ENCODE assay signal across 31 cellular contexts in the genomic region with DNA sequence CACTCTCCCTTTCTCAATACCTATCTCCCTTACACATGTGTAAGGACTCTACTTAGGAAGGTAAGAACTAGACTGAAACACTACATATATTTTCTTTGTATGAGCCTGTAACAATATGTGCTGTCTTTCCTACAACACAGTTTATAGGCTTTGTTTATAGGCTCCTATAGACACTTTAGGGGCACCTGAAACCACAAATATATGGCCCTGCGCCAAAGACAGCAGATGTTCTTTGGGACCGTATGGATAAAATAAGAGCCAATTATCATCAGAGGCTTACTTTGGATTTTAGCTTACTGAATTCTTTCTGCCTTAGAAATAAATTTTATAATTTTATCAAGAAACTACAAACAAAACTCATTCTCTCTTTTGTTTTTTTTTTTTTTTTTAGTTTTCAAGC. TPM values are rescaled to one million over a fixed set of nuclear protein-coding genes. Genes with fewer than 3 reads are reported as not detected.
DNase-seq lines count a peak whose midpoint lies in the region; ATAC-seq, FAIRE-seq and TF ChIP-seq lines count a peak whose summit lies in the region.
"Had no signal": no experiment of that assay in that cellular context is flagged by ENCODE, and none has a peak within 500 bp of the region (broad histone marks: within the 10 kb centered on the region; RNA-seq: fewer than 3 reads in every experiment).

No MANE protein-coding gene starts in this region.

- no peak overlapping the region for H2AFZ ChIP-seq in IMR-90 (replicated peaks; ENCODE audit: low read length, poor library complexity)

- no peak overlapping the region for H3K4me2 ChIP-seq in IMR-90 (ENCODE audit: low read depth, low read length)

- no TSS peak for BruUV-seq in IMR-90 (replicated peaks; lab: Mats Ljungman, UMichigan)

- H3K27me3 ChIP-seq in IMR-90 (ENCODE audit: control insufficient read depth, insufficient read depth, low read length) = no peaks in the 10 kb centered on the region
- H3K27me3 ChIP-seq: heart right ventricle had no signal

- H4K5ac ChIP-seq in IMR-90 (ENCODE audit: low read depth, low read length) = no peak overlapping the region

- no peak for ATAC-seq in IMR-90 (ENCODE audit: low read depth)
- ATAC-seq in GM21447 (IDR thresholded peaks at IDR 0.05; ENCODE audit: unreplicated experiment) = no peak
- ATAC-seq: activated CD8-positive, alpha-beta T cell treated with anti-CD3 and anti-CD28 coated beads for 36 hours; activated naive CD4-positive, alpha-beta T cell treated with anti-CD3 and anti-CD28 coated beads, Interleukin-2, amount 50 U/mL, for 72 hours; effector memory CD8-positive, alpha-beta T cell; heart right ventricle; natural killer cell treated with Interleukin-12 subunit alpha and Interleukin-12 subunit beta and Interleukin-15 and Interleukin-18, amount 100 ng/mL, for 72 hours; SK-N-SH treated with all-trans-retinoic acid at 6 μM for 48 hours; T-helper 17 cell had no signal

- no peaks in the 10 kb centered on the region for H3K36me3 Mint-ChIP-seq in T-helper 2 cell treated with Interferon-gamma antibody and Interleukin-4, amounts not matched to agents 5 μg/mL and 100 μg/mL, for 36 hours (ENCODE audit: low read depth)
- H3K36me3 Mint-ChIP-seq: activated naive CD4-positive, alpha-beta T cell treated with anti-CD3 and anti-CD28 coated beads, Interleukin-2, amount 50 U/mL, for 72 hours; natural killer cell treated with Interleukin-12 subunit alpha and Interleukin-12 subunit beta and Interleukin-15 and Interleukin-18, amount 100 ng/mL, for 72 hours had no signal

- no peaks in the 10 kb centered on the region; the same call in 1 of the 2 replicates for H3K9me1 ChIP-seq in IMR-90 (ENCODE audit: insufficient read depth, low read length)

- CTCF ChIA-PET in IMR-90 (lab: Yijun Ruan, JAX) = no interaction called here

- H3K14ac ChIP-seq in IMR-90 (replicated peaks; ENCODE audit: low read depth, low read length) = no peak overlapping the region

- H2AK5ac ChIP-seq in IMR-90 (ENCODE audit: low read depth, low read length) = peak overlapping the region; percentile 54

- TF ChIP-seq POLR2A in IMR-90 (IDR thresholded peaks at IDR 0.05; ENCODE audit: low read depth, low read length) = no peak

- H4K91ac ChIP-seq in IMR-90 (ENCODE audit: insufficient read depth, low read depth, low read length) = no peak overlapping the region

- peak overlapping the region; percentile 40; the same call in 1 of the 2 replicates for H2BK120ac ChIP-seq in IMR-90 (ENCODE audit: low read depth, low read length)

- DNase-seq in DMS53 (lab: John Stamatoyannopoulos, UW) = peak; percentile 37
- no peak for DNase-seq in DMS53 treated with DMSO at 0.1 percent for 48 hours (lab: John Stamatoyannopoulos, UW; ENCODE audit: unreplicated experiment)
- no peak for DNase-seq in IMR-90
- peak; percentile 69 for DNase-seq in NCI-H82 treated with DMSO at 0.1 percent for 48 hours (lab: John Stamatoyannopoulos, UW; ENCODE audit: unreplicated experiment)
- no peak for DNase-seq in frontal cortex (ENCODE audit: low spot score in 2 of 2)
- DNase-seq in T-helper 2 cell treated with Interferon-gamma antibody and Interleukin-4, amounts not matched to agents 5 μg/mL and 100 μg/mL, for 36 hours (ENCODE audit: low spot score) = no peak
- DNase-seq in Ammon's horn (ENCODE audit: low spot score) = no peak
- DNase-seq: activated CD4-positive, alpha-beta T cell treated with anti-CD3 and anti-CD28 coated beads for 1 hour; activated CD8-positive, alpha-beta T cell treated with anti-CD3 and anti-CD28 coated beads for 36 hours; aorta; CD4-positive, alpha-beta T cell; effector memory CD8-positive, alpha-beta T cell; foreskin fibroblast; heart right ventricle; HFFc6; kidney glomerular epithelial cell; NCI-H1436 treated with DMSO at 0.1 percent for 48 hours; NCI-H526 treated with DMSO at 0.1 percent for 48 hours; stimulated activated naive CD4-positive, alpha-beta T cell treated with Interleukin-2 at 50 U/mL for 16 hours; T-helper 17 cell had no signal

- no peak overlapping the region for H2BK5ac ChIP-seq in IMR-90 (ENCODE audit: low read depth, low read length, poor library complexity, severe bottlenecking)

- no peak overlapping the region for H4K8ac ChIP-seq in IMR-90 (ENCODE audit: low read depth in 2 of 2, low read length in 2 of 2)

- intact Hi-C loops in IMR-90 (cut with micrococcal nuclease) = no loop called here

- H3K23ac ChIP-seq in IMR-90 (ENCODE audit: low read depth, low read length) = no peak overlapping the region

- in situ Hi-C loops in IMR-90 (cut with MboI; ENCODE audit: low sequenced_read_pairs) = no loop called here

- H4K20me1 ChIP-seq in IMR-90 (ENCODE audit: insufficient read depth, low read length) = no peaks in the 10 kb centered on the region

- peaks cover 7% of the 10 kb centered on the region for H3K27me3 Mint-ChIP-seq in T-helper 2 cell treated with Interferon-gamma antibody and Interleukin-4, amounts not matched to agents 5 μg/mL and 100 μg/mL, for 36 hours (ENCODE audit: low read depth)
- H3K27me3 Mint-ChIP-seq: CD4-positive, alpha-beta T cell; effector memory CD8-positive, alpha-beta T cell; natural killer cell treated with Interleukin-12 subunit alpha and Interleukin-12 subunit beta and Interleukin-15 and Interleukin-18, amount 100 ng/mL, for 72 hours had no signal

- 0 out of 2 replicates have a peak overlapping the region, but pooled peaks have one; percentile 23 for H3K4ac ChIP-seq in IMR-90 (ENCODE audit: low read depth, low read length)

- TF ChIP-seq RAD21 in IMR-90 (IDR thresholded peaks at IDR 0.05; ENCODE audit: low read length) = no peak

- TF ChIP-seq CTCF in IMR-90 (conservative IDR thresholded peaks at IDR 0.05; ENCODE audit: low read depth, low read length) = no peak

- no peak overlapping the region for H3K56ac ChIP-seq in IMR-90 (ENCODE audit: extremely low read depth, insufficient read depth, low read length)

- H3K4me3 Mint-ChIP-seq in T-helper 2 cell treated with Interferon-gamma antibody and Interleukin-4, amounts not matched to agents 5 μg/mL and 100 μg/mL, for 36 hours = no peak overlapping the region
- H3K4me3 Mint-ChIP-seq: activated CD8-positive, alpha-beta T cell treated with anti-CD3 and anti-CD28 coated beads for 36 hours; CD4-positive, alpha-beta T cell; effector memory CD8-positive, alpha-beta T cell; HFFc6; natural killer cell treated with Interleukin-12 subunit alpha and Interleukin-12 subunit beta and Interleukin-15 and Interleukin-18, amount 100 ng/mL, for 72 hours; T-helper 17 cell had no signal

- H3K9ac ChIP-seq in IMR-90 (ENCODE audit: low read depth, low read length) = no peak overlapping the region

- H3K79me1 ChIP-seq in IMR-90 (ENCODE audit: low read depth in 1 of 2, low read length in 2 of 2) = no peaks in the 10 kb centered on the region

- WGBS in IMR-90 (ENCODE audit: extremely low coverage in 2 of 2, insufficient read length in 1 of 2), 2 experiments = no CpG with 5 or more reads among the region's 2 CpGs

- no peaks in the 10 kb centered on the region for H3K9me3 ChIP-seq in IMR-90 (ENCODE audit: control insufficient read depth, insufficient read depth, low read length)

- no peaks in the 10 kb centered on the region for H3K9me3 Mint-ChIP-seq in T-helper 2 cell treated with Interferon-gamma antibody and Interleukin-4, amounts not matched to agents 5 μg/mL and 100 μg/mL, for 36 hours
- H3K9me3 Mint-ChIP-seq: activated CD8-positive, alpha-beta T cell treated with anti-CD3 and anti-CD28 coated beads for 36 hours; activated T-helper 2 cell treated with anti-CD3 and anti-CD28 coated beads, Interferon-gamma antibody, Interleukin-2, Interleukin-4, amounts not matched to agents 10 μg/mL and 5 μg/mL and 100 μg/mL, durations not matched to agents 14 hours and 24 hours and 36 hours; effector memory CD8-positive, alpha-beta T cell; HFFc6 had no signal

- H2AK9ac ChIP-seq in IMR-90 (replicated peaks; ENCODE audit: low read depth, low read length, poor library complexity) = no peak overlapping the region

- FAIRE-seq in frontal cortex (lab: Jason Lieb, UNC) = peak; percentile 17
- FAIRE-seq: GM18507, urothelium cell line had no signal

- 0 out of 3 replicates have a peak overlapping the region, but pooled peaks have one; percentile 15 for H2BK15ac ChIP-seq in IMR-90 (ENCODE audit: low read depth, low read length)

- POLR2A ChIA-PET in IMR-90 (lab: Charles Lee; ENCODE audit: unreplicated experiment) = no interaction called here

- H3K4me3 ChIP-seq in IMR-90 (ENCODE audit: insufficient read depth, low read depth, low read length) = no peak overlapping the region
- H3K4me3 ChIP-seq: coronary artery, heart right ventricle, lung had no signal

- H3K4me1 ChIP-seq in IMR-90 (ENCODE audit: control insufficient read depth, insufficient read depth, low read length) = peaks cover 3% of the 10 kb centered on the region

- no peaks in the 10 kb centered on the region for H3K36me3 ChIP-seq in IMR-90 (ENCODE audit: control insufficient read depth, insufficient read depth, low read length)
- H3K36me3 ChIP-seq: heart right ventricle had no signal

- H3K27ac Mint-ChIP-seq in T-helper 2 cell treated with Interferon-gamma antibody and Interleukin-4, amounts not matched to agents 5 μg/mL and 100 μg/mL, for 36 hours = no peak overlapping the region
- H3K27ac Mint-ChIP-seq: activated CD8-positive, alpha-beta T cell treated with anti-CD3 and anti-CD28 coated beads for 36 hours; activated naive CD4-positive, alpha-beta T cell treated with anti-CD3 and anti-CD28 coated beads, Interleukin-2, amount 50 U/mL, for 72 hours; activated T-helper 2 cell treated with anti-CD3 and anti-CD28 coated beads, Interferon-gamma antibody, Interleukin-2, Interleukin-4, amounts not matched to agents 10 μg/mL and 5 μg/mL and 100 μg/mL, durations not matched to agents 14 hours and 24 hours and 36 hours; CD4-positive, alpha-beta T cell; effector memory CD8-positive, alpha-beta T cell; natural killer cell treated with Interleukin-12 subunit alpha and Interleukin-12 subunit beta and Interleukin-15 and Interleukin-18, amount 100 ng/mL, for 72 hours; T-helper 17 cell had no signal

- H3K27ac ChIP-seq in IMR-90 (ENCODE audit: insufficient read depth, low read length) = no peak overlapping the region
- H3K27ac ChIP-seq: coronary artery, heart right ventricle had no signal

- dilution Hi-C loops in IMR-90 (cut with HindIII; ENCODE audit: low sequenced_read_pairs, unreplicated experiment) = no loop called here

- H3K18ac ChIP-seq in IMR-90 (ENCODE audit: low read depth, low read length) = no peak overlapping the region

- no peak overlapping the region for H2BK20ac ChIP-seq in IMR-90 (ENCODE audit: low read depth, low read length)

- no peaks in the 10 kb centered on the region for H3K4me1 Mint-ChIP-seq in T-helper 2 cell treated with Interferon-gamma antibody and Interleukin-4, amounts not matched to agents 5 μg/mL and 100 μg/mL, for 36 hours (ENCODE audit: low read depth)
- H3K4me1 Mint-ChIP-seq: T-helper 17 cell had no signal

RNA-seq across cellular contexts. Expression of a gene that starts 16.6 kb away (rescaled TPM):
- total RNA-seq in IMR-90 (2012; rRNA removed) (0.18 TPM in 1 of 2 replicates, not detected in the other), frontal cortex (0.41 TPM)
- 0.27 and 0.74 TPM in 2 replicates for polyA plus RNA-seq in IMR-90 (2012; rRNA removed)
- polyA plus RNA-seq in IMR-90 (2012; cell fraction: cytosol; rRNA removed) = 0.17 and 0.76 TPM in 2 replicates
- polyA plus RNA-seq in IMR-90 (2012; cell fraction: nucleus; rRNA removed; ENCODE audit: low replicate concordance) = 3.2 and 4.3 TPM in 2 replicates
- total RNA-seq: A172; activated CD8-positive, alpha-beta T cell treated with anti-CD3 and anti-CD28 coated beads for 36 hours; activated naive CD4-positive, alpha-beta T cell treated with anti-CD3 and anti-CD28 coated beads, Interleukin-2, amount 50 U/mL, for 72 hours; natural killer cell treated with Interleukin-12 subunit alpha and Interleukin-12 subunit beta and Interleukin-15 and Interleukin-18, amount 100 ng/mL, for 72 hours; temporal lobe had no signal

RNA-seq across cellular contexts. Expression of a gene that starts 43.9 kb away (rescaled TPM):
- total RNA-seq in IMR-90 (2012; rRNA removed) (0.18 and 0.28 TPM in 2 replicates), frontal cortex (1.6 TPM)
- polyA plus RNA-seq in IMR-90 (2012; rRNA removed) = 0.99 and 3.7 TPM in 2 replicates
- 1.4 and 7.8 TPM in 2 replicates for polyA plus RNA-seq in IMR-90 (2012; cell fraction: cytosol; rRNA removed)
- 53.1 and 64.1 TPM in 2 replicates for polyA plus RNA-seq in IMR-90 (2012; cell fraction: nucleus; rRNA removed; ENCODE audit: low replicate concordance)
- total RNA-seq: A172; activated CD8-positive, alpha-beta T cell treated with anti-CD3 and anti-CD28 coated beads for 36 hours; activated naive CD4-positive, alpha-beta T cell treated with anti-CD3 and anti-CD28 coated beads, Interleukin-2, amount 50 U/mL, for 72 hours; activated T-helper 2 cell treated with anti-CD3 and anti-CD28 coated beads, Interferon-gamma antibody, Interleukin-2, Interleukin-4, amounts not matched to agents 10 μg/mL and 5 μg/mL and 100 μg/mL, durations not matched to agents 14 hours and 24 hours and 36 hours had no signal

RNA-seq across cellular contexts. Expression of a gene that starts 56.6 kb away (rescaled TPM):
- total RNA-seq in IMR-90 (2012; rRNA removed) (not detected in 2 replicates), frontal cortex (not detected)
- 0.14 and 0.22 TPM in 2 replicates for polyA plus RNA-seq in IMR-90 (2012; rRNA removed)
- 0.11 and 0.18 TPM in 2 replicates for polyA plus RNA-seq in IMR-90 (2012; cell fraction: cytosol; rRNA removed)
- polyA plus RNA-seq in IMR-90 (2012; cell fraction: nucleus; rRNA removed; ENCODE audit: low replicate concordance) = 0.04 and 0.05 TPM in 2 replicates
- total RNA-seq: A172; activated CD8-positive, alpha-beta T cell treated with anti-CD3 and anti-CD28 coated beads for 36 hours; activated naive CD4-positive, alpha-beta T cell treated with anti-CD3 and anti-CD28 coated beads, Interleukin-2, amount 50 U/mL, for 72 hours; activated T-helper 2 cell treated with anti-CD3 and anti-CD28 coated beads, Interferon-gamma antibody, Interleukin-2, Interleukin-4, amounts not matched to agents 10 μg/mL and 5 μg/mL and 100 μg/mL, durations not matched to agents 14 hours and 24 hours and 36 hours; CD4-positive, alpha-beta T cell; natural killer cell treated with Interleukin-12 subunit alpha and Interleukin-12 subunit beta and Interleukin-15 and Interleukin-18, amount 100 ng/mL, for 72 hours had no signal

Comparison
In these comparisons a context has a peak if more than half of its experiments do, and no peak if none do; other contexts are left out.
1. DNase-seq: peak in DMS53 (single experiment) and NCI-H82 treated with DMSO at 0.1 percent for 48 hours (single experiment); none in DMS53 treated with DMSO at 0.1 percent for 48 hours (single experiment), IMR-90 (single experiment), frontal cortex (0 of 2), T-helper 2 cell treated with Interferon-gamma antibody and Interleukin-4, amounts not matched to agents 5 μg/mL and 100 μg/mL, for 36 hours (single experiment) and Ammon's horn (single experiment).